Comparison of ENCODE assay signal across 26 cellular contexts in the genomic region with DNA sequence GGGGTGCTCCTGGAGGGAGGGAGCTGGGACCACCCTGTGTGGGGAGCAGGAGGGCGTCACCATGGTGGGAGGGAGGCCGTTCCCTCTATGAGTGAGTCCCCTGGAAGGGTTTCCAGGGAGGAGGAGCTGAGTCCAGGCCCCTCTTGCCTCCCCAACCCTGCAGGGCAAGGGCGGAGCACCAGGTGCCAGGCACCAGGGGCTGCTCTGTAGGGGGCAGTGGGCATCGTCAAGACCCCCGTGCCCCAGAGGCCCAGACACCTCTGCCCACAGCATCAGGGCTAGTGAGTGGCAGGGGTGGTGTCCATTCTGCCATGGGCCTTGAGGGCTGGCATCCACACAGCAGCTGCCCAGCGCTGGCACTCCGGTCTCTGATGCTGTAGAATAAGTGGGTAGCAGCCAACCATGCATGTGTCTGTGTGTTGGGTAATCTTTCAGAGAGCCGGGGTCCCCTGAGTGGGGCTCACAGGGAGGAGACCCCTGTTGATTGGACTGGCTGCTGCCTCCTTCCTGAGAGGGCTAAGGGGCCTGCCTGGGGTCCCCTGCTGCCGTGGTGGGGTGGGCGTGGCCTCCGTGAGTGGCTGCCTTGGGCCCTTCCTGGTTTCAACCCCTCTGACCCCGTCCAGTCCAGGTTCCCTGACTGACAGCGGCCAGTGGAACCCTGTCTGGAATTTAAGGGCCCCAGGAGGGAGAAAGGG.
DNase-seq lines count a peak whose midpoint lies in the region; ATAC-seq, FAIRE-seq and TF ChIP-seq lines count a peak whose summit lies in the region.
"Had no signal": no experiment of that assay in that cellular context is flagged by ENCODE, and none has a peak within 500 bp of the region (broad histone marks: within the 10 kb centered on the region; RNA-seq: fewer than 3 reads in every experiment).

No MANE protein-coding gene starts in this region.

- peak overlapping the region; percentile 12 for H4K91ac ChIP-seq in mesenchymal stem cell (ENCODE audit: low read length)

- H3K4me2 ChIP-seq in BLaER1 treated with 17β-estradiol and CSF1 and Interleukin-3, amounts not matched to agents 10 nM and 100 nM = peak overlapping the region; percentile 38 to 94 (median 75); a peak in 21 of 22 replicates
- no peak overlapping the region for H3K4me2 ChIP-seq in K562 (ENCODE audit: insufficient read depth, low read length)
- H3K4me2 ChIP-seq in mesenchymal stem cell (ENCODE audit: low read length, poor library complexity, severe bottlenecking) = no peak overlapping the region
- H3K4me2 ChIP-seq: A549 had no signal

- H2AFZ ChIP-seq in K562 (ENCODE audit: low read depth, low read length) (no peak overlapping the region), mesenchymal stem cell (ENCODE audit: low read depth, low read length) (no peak overlapping the region)
- H2AFZ ChIP-seq: GM23248 had no signal

- no peak overlapping the region for H2BK15ac ChIP-seq in mesenchymal stem cell (ENCODE audit: low read depth, poor library complexity, severe bottlenecking)

- H3K18ac ChIP-seq in mesenchymal stem cell (ENCODE audit: low read depth in 1 of 2, low read length in 2 of 2) = peak overlapping the region in 1 of 2 experiments; percentile 80

- peak overlapping the region; percentile 42 for H4K8ac ChIP-seq in mesenchymal stem cell (ENCODE audit: low read length)

- TF ChIP-seq EP300 in K562 (IDR thresholded peaks at IDR 0.05; ENCODE audit: low read length) = no peak

- H3K79me1 ChIP-seq in mesenchymal stem cell (replicated peaks; ENCODE audit: low read length, poor library complexity, severe bottlenecking) = no peaks in the 10 kb centered on the region

- no peak overlapping the region for H2AK5ac ChIP-seq in mesenchymal stem cell (ENCODE audit: low read length, severe bottlenecking)

- H3K4me3 ChIP-seq in right cardiac atrium (ENCODE audit: low read length) = no peak overlapping the region
- H3K4me3 ChIP-seq in BLaER1 treated with 17β-estradiol and CSF1 and Interleukin-3, amounts not matched to agents 10 nM and 100 nM = no peak overlapping the region
- no peak overlapping the region for H3K4me3 ChIP-seq in K562
- H3K4me3 ChIP-seq in mesenchymal stem cell (ENCODE audit: insufficient read depth in 1 of 2, low read depth in 1 of 2, low read length in 2 of 2) = peak overlapping the region in 1 of 2 experiments; percentile 16
- H3K4me3 ChIP-seq: A549, GM23248 had no signal

- H3K27me3 ChIP-seq in right cardiac atrium (ENCODE audit: control insufficient read depth, insufficient read depth) (no peaks in the 10 kb centered on the region), K562 (ENCODE audit: control insufficient read depth in 2 of 2, insufficient read depth in 2 of 2, low read length in 2 of 2) (peaks cover 23 to 59% of the 10 kb centered on the region in 2 experiments), mesenchymal stem cell (ENCODE audit: control insufficient read depth in 1 of 2, insufficient read depth in 1 of 2, low read length in 2 of 2) (peaks cover 14 to 44% of the 10 kb centered on the region in 2 experiments)
- peaks cover 4 to 36% (median 21%) of the 10 kb centered on the region in 11 experiments; a peak in 17 of 22 replicates for H3K27me3 ChIP-seq in BLaER1 treated with 17β-estradiol and CSF1 and Interleukin-3, amounts not matched to agents 10 nM and 100 nM
- H3K27me3 ChIP-seq: BE2C had no signal

- POLR2A ChIA-PET in K562 (lab: Yijun Ruan, JAX) = no interaction called here

- no peaks in the 10 kb centered on the region for H3K79me2 ChIP-seq in K562 (ENCODE audit: control insufficient read depth, insufficient read depth, low read length)

- H3K9ac ChIP-seq in BLaER1 treated with 17β-estradiol and CSF1 and Interleukin-3, amounts not matched to agents 10 nM and 100 nM = peak overlapping the region in 1 of 11 experiments; percentile 34; a peak in 1 of 22 replicates
- no peak overlapping the region for H3K9ac ChIP-seq in K562 (ENCODE audit: insufficient read depth in 1 of 2, low read depth in 2 of 2, low read length in 2 of 2)
- no peak overlapping the region for H3K9ac ChIP-seq in mesenchymal stem cell (ENCODE audit: low read length)
- H3K9ac ChIP-seq: GM23248 had no signal

- no peak for TF ChIP-seq POLR2A in K562 (conservative IDR thresholded peaks at IDR 0.05)

- peak overlapping the region; percentile 32 to 65 for H2BK12ac ChIP-seq in mesenchymal stem cell (ENCODE audit: low read length in 2 of 2)

- FAIRE-seq in K562 (lab: Jason Lieb, UNC) = no peak
- FAIRE-seq: A549, G401.6, GM12892, GM19239, H1 had no signal

- H3K36me3 ChIP-seq in BLaER1 treated with 17β-estradiol and CSF1 and Interleukin-3, amounts not matched to agents 10 nM and 100 nM = no peaks in the 10 kb centered on the region
- no peaks in the 10 kb centered on the region for H3K36me3 ChIP-seq in K562 (ENCODE audit: control insufficient read depth, insufficient read depth, low read length)
- peaks cover 0 to 5% of the 10 kb centered on the region in 2 experiments for H3K36me3 ChIP-seq in mesenchymal stem cell (ENCODE audit: control insufficient read depth in 1 of 2, insufficient read depth in 2 of 2, low read depth in 1 of 2, low read length in 2 of 2)
- H3K36me3 ChIP-seq: BE2C had no signal

- peaks cover 7% of the 10 kb centered on the region for H3K9me1 ChIP-seq in K562 (ENCODE audit: control insufficient read depth, insufficient read depth, low read length)

- intact Hi-C loops in right cardiac atrium (cut with DNase I) (no loop called here), cardiac septum (cut with DNase I) (no loop called here), K562 (cut with micrococcal nuclease) (no loop called here)

- H3K4me1 ChIP-seq in right cardiac atrium (ENCODE audit: control insufficient read depth, insufficient read depth, low read length) (peaks cover 3% of the 10 kb centered on the region), K562 (replicated peaks in 1 of 2; ENCODE audit: control insufficient read depth in 2 of 2, insufficient read depth in 2 of 2, low read length in 2 of 2) (peaks cover 0 to 12% of the 10 kb centered on the region in 2 experiments; a peak in 2 of 5 replicates), mesenchymal stem cell (ENCODE audit: control insufficient read depth, insufficient read depth, low read depth, low read length) (peaks cover 2% of the 10 kb centered on the region)
- H3K4me1 ChIP-seq in BLaER1 treated with 17β-estradiol and CSF1 and Interleukin-3, amounts not matched to agents 10 nM and 100 nM = peaks cover 54 to 96% (median 86%) of the 10 kb centered on the region in 10 experiments
- H3K4me1 ChIP-seq: A549, BE2C, Caco-2 had no signal

- H3K23ac ChIP-seq in mesenchymal stem cell (ENCODE audit: low read length in 2 of 2) = no peak overlapping the region

- TF ChIP-seq CTCF in K562 (IDR thresholded peaks at IDR 0.05 in 2 of 3, conservative IDR thresholded peaks at IDR 0.05 in 1 of 3; ENCODE audit: insufficient read depth in 2 of 3, low read depth in 1 of 3, low read length in 3 of 3) = no peak

- H3K27ac ChIP-seq in right cardiac atrium (ENCODE audit: low read length) (no peak overlapping the region), K562 (ENCODE audit: extremely low read depth, low read depth, low read length) (no peak overlapping the region), mesenchymal stem cell (ENCODE audit: low read length, poor library complexity, severe bottlenecking) (no peak overlapping the region)
- H3K27ac ChIP-seq in BLaER1 treated with 17β-estradiol and CSF1 and Interleukin-3, amounts not matched to agents 10 nM and 100 nM = peak overlapping the region in 7 of 11 experiments; percentile 14 to 57 (median 35); a peak in 7 of 22 replicates
- H3K27ac ChIP-seq: A549, C4-2B, GM23248 had no signal

- peak overlapping the region in 1 of 2 experiments; percentile 63 for H3K4ac ChIP-seq in mesenchymal stem cell (ENCODE audit: low read depth in 1 of 2, low read length in 2 of 2)

- no peak for ATAC-seq in right cardiac atrium
- no peak for ATAC-seq in K562
- no peak for ATAC-seq in GM18868 (IDR thresholded peaks at IDR 0.05; ENCODE audit: unreplicated experiment)
- ATAC-seq: A549; CD8-positive, alpha-beta T cell had no signal

- H2BK120ac ChIP-seq in mesenchymal stem cell (ENCODE audit: low read depth, low read length) = peak overlapping the region; percentile 9

- H2BK5ac ChIP-seq in mesenchymal stem cell (ENCODE audit: low read depth, low read length, poor library complexity, severe bottlenecking) = no peak overlapping the region

- DNase-seq in right cardiac atrium (peak in 2 of 3 donors; percentile 43 to 58), cardiac septum (ENCODE audit: low spot score) (no peak), K562 (ENCODE audit: extremely low read depth in 1 of 4, low spot score in 3 of 4) (no peak), mesenchymal stem cell (no peak), NAMALWA (ENCODE audit: low spot score) (no peak), HuH-7.5 (ENCODE audit: low spot score) (no peak)
- DNase-seq: 8988T; ACHN; AML-193; BE2C; Caco-2; CD4-positive, CD25-positive, alpha-beta regulatory T cell; DMS153; DND-41; GM23248; H7; HCEC 1CT had no signal

- in situ Hi-C loops in K562 (cut with MboI) = no loop called here

- 86% methylated on average over 13 of the region's 13 CpGs for WGBS in right cardiac atrium
- WGBS in K562 (ENCODE audit: insufficient coverage, low coverage, missing lambda C conversion rate) = 19% methylated on average over 11 of the region's 13 CpGs
- 83% methylated on average over 12 of the region's 13 CpGs for WGBS in mesenchymal stem cell

- CTCF ChIA-PET in K562 (lab: Yijun Ruan, JAX; ENCODE audit: low intra/inter-chr PET ratio) = no interaction called here

- no TSS peak for BruUV-seq in K562 (replicated peaks; lab: Mats Ljungman, UMichigan)

- H3K9me3 ChIP-seq in right cardiac atrium (ENCODE audit: control insufficient read depth, low read length) (no peaks in the 10 kb centered on the region), K562 (replicated peaks; ENCODE audit: control insufficient read depth, insufficient read depth, low read depth, low read length) (no peaks in the 10 kb centered on the region), mesenchymal stem cell (ENCODE audit: control insufficient read depth, low read length) (no peaks in the 10 kb centered on the region)
- H3K9me3 ChIP-seq in BLaER1 treated with 17β-estradiol and CSF1 and Interleukin-3, amounts not matched to agents 10 nM and 100 nM (replicated peaks in 1 of 11) = no peaks in the 10 kb centered on the region
- H3K9me3 ChIP-seq: A549, BE2C, Caco-2 had no signal

- H4K20me1 ChIP-seq in BLaER1 treated with 17β-estradiol and CSF1 and Interleukin-3, amounts not matched to agents 10 nM and 100 nM = peaks cover 0 to 15% (median 0%) of the 10 kb centered on the region in 11 experiments; a peak in 4 of 22 replicates
- H4K20me1 ChIP-seq in K562 (replicated peaks; ENCODE audit: control insufficient read depth, insufficient read depth, low read length) = peaks cover 9% of the 10 kb centered on the region; the same call in 1 of the 2 replicates

- peak overlapping the region in 1 of 2 experiments; percentile 50 for H3K14ac ChIP-seq in mesenchymal stem cell (ENCODE audit: low read length in 2 of 2)

- no peak for TF ChIP-seq RAD21 in K562 (CRISPR knock-in tag; conservative IDR thresholded peaks at IDR 0.05 in 1 of 2, IDR thresholded peaks at IDR 0.05 in 1 of 2)

Comparison
In these comparisons a context has a peak if more than half of its experiments do, and no peak if none do; other contexts are left out.
1. DNase-seq: peak in right cardiac atrium (2 of 3); none in cardiac septum (single experiment), K562 (0 of 4), mesenchymal stem cell (single experiment), NAMALWA (single experiment) and HuH-7.5 (single experiment).
2. H3K27ac ChIP-seq: peak in BLaER1 treated with 17β-estradiol and CSF1 and Interleukin-3, amounts not matched to agents 10 nM and 100 nM (7 of 11); none in right cardiac atrium (single experiment), K562 (single experiment) and mesenchymal stem cell (single experiment).
3. H3K4me2 ChIP-seq: peak in BLaER1 treated with 17β-estradiol and CSF1 and Interleukin-3, amounts not matched to agents 10 nM and 100 nM (11 of 11); none in K562 (single experiment) and mesenchymal stem cell (single experiment).